Comparison of ENCODE assay signal across 1 cellular context in genomic region chr7:16644624-16644986, GRCh38.
TF ChIP-seq lines count a peak whose summit lies in the region.

No MANE protein-coding gene starts in this region.

TF ChIP-seq in HEK293, 187 proteins besides CTCF, POLR2A, EP300 and RAD21 (continued from another document and continues in another):
- TF ChIP-seq ZNF350 (tag by site-specific recombination; IDR thresholded peaks at IDR 0.05): no peak
- TF ChIP-seq ZNF302 (tag by site-specific recombination; IDR thresholded peaks at IDR 0.05; ENCODE audit: low read depth): no peak
- peak; percentile 70 for TF ChIP-seq ZIC2 (tag by site-specific recombination; IDR thresholded peaks at IDR 0.05)
- peak; percentile 84 for TF ChIP-seq ZNF423 (tag by site-specific recombination; IDR thresholded peaks at IDR 0.05)
- TF ChIP-seq ZBTB20 (tag by site-specific recombination; IDR thresholded peaks at IDR 0.05): 0 out of 2 replicates have a peak, but pooled peaks have one; percentile 26
- peak; percentile 53 for TF ChIP-seq ZBTB26 (tag by site-specific recombination; optimal IDR thresholded peaks at IDR 0.05)
- TF ChIP-seq ZNF133 (tag by site-specific recombination; IDR thresholded peaks at IDR 0.05): no peak
- no peak for TF ChIP-seq ZNF514 (tag by site-specific recombination; IDR thresholded peaks at IDR 0.05)
- no peak for TF ChIP-seq HOXD13 (CRISPR knock-in tag; IDR thresholded peaks at IDR 0.05; ENCODE audit: borderline replicate concordance)
- TF ChIP-seq ZNF580 (tag by site-specific recombination; IDR thresholded peaks at IDR 0.05): no peak
- TF ChIP-seq ZNF184 (tag by site-specific recombination; IDR thresholded peaks at IDR 0.05): peak; percentile 95
- TF ChIP-seq PRDM4 (tag by site-specific recombination; IDR thresholded peaks at IDR 0.05): no peak
- no peak for TF ChIP-seq BCL11B (tag by site-specific recombination; IDR thresholded peaks at IDR 0.05; ENCODE audit: low read depth)
- no peak for TF ChIP-seq ZNF169 (tag by site-specific recombination; IDR thresholded peaks at IDR 0.05)
- no peak for TF ChIP-seq ZNF660 (tag by site-specific recombination; IDR thresholded peaks at IDR 0.05)
- TF ChIP-seq MZF1 (tag by site-specific recombination; IDR thresholded peaks at IDR 0.05; ENCODE audit: borderline replicate concordance): no peak
- TF ChIP-seq PRDM2 (tag by site-specific recombination; IDR thresholded peaks at IDR 0.05; ENCODE audit: borderline replicate concordance): no peak
- no peak for TF ChIP-seq ZNF558 (tag by site-specific recombination; IDR thresholded peaks at IDR 0.05)
- no peak for TF ChIP-seq ZBTB7A (tag by site-specific recombination; IDR thresholded peaks at IDR 0.05; ENCODE audit: low read depth)
- no peak for TF ChIP-seq ZBTB17 (tag by site-specific recombination; IDR thresholded peaks at IDR 0.05)
- no peak for TF ChIP-seq WT1 (tag by site-specific recombination; IDR thresholded peaks at IDR 0.05)
- 0 out of 2 replicates have a peak, but pooled peaks have one; percentile 15 for TF ChIP-seq KLF1 (tag by site-specific recombination; IDR thresholded peaks at IDR 0.05)
- TF ChIP-seq ZBTB48 (tag by site-specific recombination; IDR thresholded peaks at IDR 0.05): peak; percentile 59; the same call in 1 of the 2 replicates
- TF ChIP-seq ZNF529 (tag by site-specific recombination; IDR thresholded peaks at IDR 0.05; ENCODE audit: insufficient replicate concordance): no peak
- no peak for TF ChIP-seq KLF16 (tag by site-specific recombination; IDR thresholded peaks at IDR 0.05)
- no peak for TF ChIP-seq ZSCAN5A (tag by site-specific recombination; IDR thresholded peaks at IDR 0.05)
- no peak for TF ChIP-seq SETDB1 (IDR thresholded peaks at IDR 0.05; ENCODE audit: insufficient read length, low read length)
- TF ChIP-seq ZNF324 (tag by site-specific recombination; IDR thresholded peaks at IDR 0.05): no peak
- TF ChIP-seq ZBTB11 (tag by site-specific recombination; conservative IDR thresholded peaks at IDR 0.05; ENCODE audit: low read depth): 0 out of 2 replicates have a peak, but pooled peaks have one; percentile 9
- no peak for TF ChIP-seq ZNF623 (tag by site-specific recombination; IDR thresholded peaks at IDR 0.05)
- no peak for TF ChIP-seq ZNF391 (tag by site-specific recombination; IDR thresholded peaks at IDR 0.05; ENCODE audit: borderline replicate concordance, low read depth)
- TF ChIP-seq SCRT1 (tag by site-specific recombination; IDR thresholded peaks at IDR 0.05; ENCODE audit: borderline replicate concordance): no peak
- TF ChIP-seq ZNF121 (tag by site-specific recombination; IDR thresholded peaks at IDR 0.05): no peak
- no peak for TF ChIP-seq TSHZ1 (tag by site-specific recombination; IDR thresholded peaks at IDR 0.05; ENCODE audit: borderline replicate concordance)
- TF ChIP-seq HOXC10 (CRISPR knock-in tag; IDR thresholded peaks at IDR 0.05): no peak
- TF ChIP-seq ZNF560 (tag by site-specific recombination; IDR thresholded peaks at IDR 0.05; ENCODE audit: borderline replicate concordance): no peak
- no peak for TF ChIP-seq ZNF747 (tag by site-specific recombination; IDR thresholded peaks at IDR 0.05)
- TF ChIP-seq ZNF394 (tag by site-specific recombination; IDR thresholded peaks at IDR 0.05; ENCODE audit: borderline replicate concordance): no peak
- no peak for TF ChIP-seq ZNF473 (tag by site-specific recombination; IDR thresholded peaks at IDR 0.05)
- no peak for TF ChIP-seq ZNF610 (tag by site-specific recombination; IDR thresholded peaks at IDR 0.05; ENCODE audit: borderline replicate concordance)
- no peak for TF ChIP-seq ZNF10 (tag by site-specific recombination; IDR thresholded peaks at IDR 0.05)
- TF ChIP-seq ZNF639 (tag by site-specific recombination; IDR thresholded peaks at IDR 0.05): no peak
- no peak for TF ChIP-seq ZNF777 (tag by site-specific recombination; IDR thresholded peaks at IDR 0.05; ENCODE audit: borderline replicate concordance)
- TF ChIP-seq ZNF791 (tag by site-specific recombination; IDR thresholded peaks at IDR 0.05): no peak
